Comparison of ENCODE assay signal across 22 cellular contexts in genomic region chr12:108735855-108736254, GRCh38.
"Had no signal": no experiment of that assay in that cellular context is flagged by ENCODE, and none has a peak within 500 bp of the region (broad histone marks: within the 10 kb centered on the region; RNA-seq: fewer than 3 reads in every experiment).

No MANE protein-coding gene starts in this region.

- H3K27me3 ChIP-seq: cardiac muscle cell, Peyer's patch had no signal

- H3K36me3 ChIP-seq: cardiac muscle cell, Peyer's patch had no signal

- H3K9me3 Mint-ChIP-seq: activated CD4-positive, alpha-beta T cell treated with anti-CD3 and anti-CD28 coated beads, Interleukin-2, amount 10 ng/mL, durations not matched to agents 24 days and 14 days; activated T-cell treated with anti-CD3 and anti-CD28 coated beads, Interleukin-2, amount 50 U/mL, for 72 hours had no signal

- H3K27ac Mint-ChIP-seq: activated CD4-positive, alpha-beta T cell treated with anti-CD3 and anti-CD28 coated beads, Interleukin-2, amount 10 ng/mL, durations not matched to agents 24 days and 14 days; activated naive CD8-positive, alpha-beta T cell; activated T-cell treated with anti-CD3 and anti-CD28 coated beads, Interleukin-2, amount 50 U/mL, for 72 hours; T-helper 17 cell had no signal

- H3K27me3 Mint-ChIP-seq: activated naive CD8-positive, alpha-beta T cell; T-helper 17 cell had no signal

- H3K4me3 ChIP-seq: cardiac muscle cell, Peyer's patch had no signal

- H3K4me3 Mint-ChIP-seq: activated CD4-positive, alpha-beta T cell treated with anti-CD3 and anti-CD28 coated beads, Interleukin-2, amount 10 ng/mL, durations not matched to agents 24 days and 14 days; activated naive CD8-positive, alpha-beta T cell; activated T-cell treated with anti-CD3 and anti-CD28 coated beads, Interleukin-2, amount 50 U/mL, for 72 hours; T-helper 17 cell; WTC11 had no signal

- ATAC-seq: activated T-cell treated with anti-CD3 and anti-CD28 coated beads, Interleukin-2, amount 50 U/mL, for 72 hours; T-helper 17 cell; WTC11 had no signal

- H3K9me3 ChIP-seq: Peyer's patch had no signal

- FAIRE-seq: astrocyte had no signal

- H3K27ac ChIP-seq: cardiac muscle cell, Peyer's patch had no signal

- DNase-seq: activated CD4-positive, alpha-beta T cell treated with anti-CD3 and anti-CD28 coated beads for 1 hour; activated CD4-positive, alpha-beta T cell treated with anti-CD3 and anti-CD28 coated beads, Interleukin-2, amount 10 ng/mL, durations not matched to agents 24 days and 14 days; activated CD4-positive, alpha-beta T cell treated with anti-CD3 and anti-CD28 coated beads, Interleukin-2, amount 50 U/mL, for 48 hours; activated naive CD4-positive, alpha-beta T cell; activated T-cell treated with anti-CD3 and anti-CD28 coated beads for 4 hours; activated T-cell treated with anti-CD3 and anti-CD28 coated beads, Interleukin-2, amount 50 U/mL, for 72 hours; amygdala; MM.1S; NCI-H1105 treated with DMSO at 0.1 percent for 48 hours; NCI-H1436 treated with DMSO at 0.1 percent for 48 hours; NCI-H187; NCI-H2081; NCI-H510A treated with DMSO at 0.1 percent for 48 hours; NCI-H69; Peyer's patch; SIG-M5; T-helper 17 cell; T-helper 9 cell had no signal

- H3K36me3 Mint-ChIP-seq: activated naive CD8-positive, alpha-beta T cell; WTC11 had no signal
